ENCODE assay signal across 1 cellular context in genomic region chr1:47378147-47378546, GRCh38.
A peak's percentile ranks its signal among the peaks of the same experiment; 100 is the strongest.
TF ChIP-seq lines count a peak whose summit lies in the region.

No MANE protein-coding gene starts in this region.

TF ChIP-seq in IMR-90, 13 proteins besides CTCF, POLR2A, EP300 and RAD21:
- TF ChIP-seq SMC3 (IDR thresholded peaks at IDR 0.05; ENCODE audit: low read depth, low read length) (no peak), MXI1 (IDR thresholded peaks at IDR 0.05; ENCODE audit: borderline replicate concordance, low read depth, low read length) (no peak), CEBPB (IDR thresholded peaks at IDR 0.05; ENCODE audit: low read depth, low read length) (peak; percentile 85)
